21 cellular contexts compared by ENCODE assay signal in genomic region chr1:89974211-89974610, GRCh38.
"Had no signal": no experiment of that assay in that cellular context is flagged by ENCODE, and none has a peak within 500 bp of the region (broad histone marks: within the 10 kb centered on the region; RNA-seq: fewer than 3 reads in every experiment).

No MANE protein-coding gene starts in this region.

- H3K4me3 ChIP-seq: breast epithelium, dorsolateral prefrontal cortex, sigmoid colon, upper lobe of right lung had no signal

- H3K9me3 ChIP-seq: breast epithelium, sigmoid colon, upper lobe of right lung had no signal

- DNase-seq: activated CD4-positive, alpha-beta T cell treated with anti-CD3 and anti-CD28 coated beads, Interleukin-2, amount 50 U/mL, for 1 hour; activated CD4-positive, CD25-positive, alpha-beta regulatory T cell treated with anti-CD3 and anti-CD28 coated beads, Interleukin-2, amount 50 U/mL, for 72 hours; activated T-cell treated with anti-CD3 and anti-CD28 coated beads, Interleukin-2, amount 50 U/mL, for 1 hour; dorsolateral prefrontal cortex; effector memory CD8-positive, alpha-beta T cell; glutamatergic neuron; hippocampal formation; left ventricle myocardium superior; naive B cell; occipital lobe; sigmoid colon; stimulated activated CD4-positive, alpha-beta T cell treated with anti-CD3 and anti-CD28 coated beads, Interleukin-2, amount 100 ng/mL, for 48 hours; stimulated activated naive CD4-positive, alpha-beta T cell; T-cell; upper lobe of right lung; WERI-Rb-1 had no signal

- ATAC-seq: activated T-helper 17 cell treated with anti-CD3 and anti-CD28 coated beads, Interleukin-2, amount 50 U/mL, for 72 hours; effector memory CD8-positive, alpha-beta T cell; left ventricle myocardium superior; T-cell; upper lobe of right lung had no signal

- H3K4me1 ChIP-seq: breast epithelium had no signal

- H3K27me3 ChIP-seq: breast epithelium, dorsolateral prefrontal cortex, sigmoid colon, upper lobe of right lung had no signal

- H3K36me3 ChIP-seq: breast epithelium, sigmoid colon, upper lobe of right lung, WERI-Rb-1 had no signal

- FAIRE-seq: colon, endothelial cell of umbilical vein, frontal cortex had no signal

- H3K27ac ChIP-seq: breast epithelium, dorsolateral prefrontal cortex, upper lobe of right lung, WERI-Rb-1 had no signal
